In the genomic region with DNA sequence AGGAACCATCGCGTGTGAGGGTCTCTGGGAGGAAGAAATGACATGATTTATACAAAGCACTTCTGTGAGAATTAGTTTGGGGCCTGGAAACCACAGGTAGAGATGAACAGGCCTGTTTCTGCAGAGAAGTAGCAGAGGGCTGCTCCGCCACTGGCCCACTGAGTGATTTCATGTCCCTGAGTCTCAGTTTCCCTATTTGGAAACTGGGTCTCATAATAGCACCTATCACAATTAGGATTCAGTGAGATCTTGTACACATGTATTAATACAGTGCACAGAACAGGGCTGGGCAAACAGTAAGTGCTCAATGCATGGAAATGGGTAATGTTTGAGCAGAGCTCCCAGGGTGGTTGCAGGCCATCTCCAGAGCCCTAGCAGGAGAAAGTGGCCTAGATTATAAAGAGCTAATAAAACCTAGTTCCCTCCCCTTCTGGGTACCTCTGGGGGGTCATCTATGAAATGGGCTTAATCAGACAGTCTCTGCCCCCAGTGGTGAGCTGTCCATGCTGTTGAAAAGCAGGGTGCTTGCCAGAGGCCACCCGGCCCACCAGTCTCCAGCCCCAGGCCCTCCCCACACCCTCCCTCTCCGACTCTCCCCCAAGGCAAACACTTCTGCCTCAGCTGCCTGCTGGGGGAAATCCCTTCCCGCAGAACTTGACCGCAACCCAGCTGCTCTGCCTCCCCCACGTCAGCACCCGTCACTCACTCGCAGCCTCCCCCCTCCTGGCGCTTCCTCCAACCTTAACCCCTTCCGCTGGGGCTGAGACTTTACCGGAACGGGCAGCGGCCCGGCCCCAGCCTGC, we compare ENCODE assay signal across 8 cellular contexts. TPM values are rescaled to one million over a fixed set of nuclear protein-coding genes. Genes with fewer than 3 reads are reported as not detected.
DNase-seq lines count a peak whose midpoint lies in the region; ATAC-seq lines count a peak whose summit lies in the region.

No MANE protein-coding gene starts in this region.

- peak overlapping the region; percentile 91 for H3K4me3 Mint-ChIP-seq in activated CD4-positive, alpha-beta T cell treated with anti-CD3 and anti-CD28 coated beads, Interleukin-2, amount 10 ng/mL, durations not matched to agents 7 days and 5 days

- DNase-seq in NCI-H2171 treated with DMSO at 0.1 percent for 48 hours (lab: John Stamatoyannopoulos, UW): peak; percentile 54
- DNase-seq in NCI-H2171 (lab: John Stamatoyannopoulos, UW): no peak
- DNase-seq in NCI-H510A treated with DMSO at 0.1 percent for 48 hours (lab: John Stamatoyannopoulos, UW): peak; percentile 93
- peak; percentile 96 for DNase-seq in activated CD4-positive, alpha-beta T cell treated with anti-CD3 and anti-CD28 coated beads, Interleukin-2, amount 10 ng/mL, durations not matched to agents 7 days and 5 days
- DNase-seq in lung microvascular endothelial cell (ENCODE audit: low read depth in 2 of 2): peak; percentile 57 to 98
- peak; percentile 90 to 94 (median 93) for DNase-seq in stimulated activated CD4-positive, alpha-beta T cell treated with anti-CD3 and anti-CD28 coated beads, TNF-alpha, amount 100 ng/mL, for 48 hours (ENCODE audit: low read depth in 3 of 3)

- H3K9me3 Mint-ChIP-seq in activated CD4-positive, alpha-beta T cell treated with anti-CD3 and anti-CD28 coated beads, Interleukin-2, amount 10 ng/mL, durations not matched to agents 7 days and 5 days: no peaks in the 10 kb centered on the region

- CTCF ChIA-PET in activated CD4-positive, alpha-beta T cell treated with anti-CD3 and anti-CD28 coated beads, Interleukin-2, amount 10 ng/mL, durations not matched to agents 7 days and 5 days (lab: Charles Lee): interaction anchor here (0.6 to 4.0 kb wide), 7 partner anchors 11 to 91 kb away, joined by 3 to 20 read pairs (median 3); no protein-coding TSS in a partner anchor

- H3K27me3 Mint-ChIP-seq in activated CD4-positive, alpha-beta T cell treated with anti-CD3 and anti-CD28 coated beads, Interleukin-2, amount 10 ng/mL, durations not matched to agents 7 days and 5 days: no peaks in the 10 kb centered on the region

- POLR2A ChIA-PET in activated CD4-positive, alpha-beta T cell treated with anti-CD3 and anti-CD28 coated beads, Interleukin-2, amount 10 ng/mL, durations not matched to agents 7 days and 5 days (lab: Charles Lee): interaction anchor here (0.9 to 1.0 kb wide), 2 partner anchors 18 to 29 kb away, joined by 3 read pairs; no protein-coding TSS in a partner anchor

- H3K27ac Mint-ChIP-seq in activated CD4-positive, alpha-beta T cell treated with anti-CD3 and anti-CD28 coated beads, Interleukin-2, amount 10 ng/mL, durations not matched to agents 7 days and 5 days: peak overlapping the region; percentile 91

- peak overlapping the region; percentile 69 to 73 for H3K4me3 ChIP-seq in duodenal mucosa (ENCODE audit: low read depth in 1 of 2, low read length in 2 of 2)

- H3K4me1 ChIP-seq in duodenal mucosa (ENCODE audit: control insufficient read depth in 1 of 2, insufficient read depth in 2 of 2, low read length in 2 of 2): peaks cover 48 to 76% of the 10 kb centered on the region in 2 donors

- H3K36me3 Mint-ChIP-seq in activated CD4-positive, alpha-beta T cell treated with anti-CD3 and anti-CD28 coated beads, Interleukin-2, amount 10 ng/mL, durations not matched to agents 7 days and 5 days (ENCODE audit: low read depth): peaks cover 63% of the 10 kb centered on the region

- no peaks in the 10 kb centered on the region for H3K9me3 ChIP-seq in duodenal mucosa (ENCODE audit: control insufficient read depth in 1 of 2, low read length in 2 of 2)

- H3K4me1 Mint-ChIP-seq in activated CD4-positive, alpha-beta T cell treated with anti-CD3 and anti-CD28 coated beads, Interleukin-2, amount 10 ng/mL, durations not matched to agents 7 days and 5 days: peaks cover 75% of the 10 kb centered on the region

- no peaks in the 10 kb centered on the region for H3K27me3 ChIP-seq in duodenal mucosa (ENCODE audit: control insufficient read depth in 1 of 2, insufficient read depth in 2 of 2, low read length in 2 of 2)

- peak; percentile 62 for ATAC-seq in HG02943 (IDR thresholded peaks at IDR 0.05; ENCODE audit: low read depth, unreplicated experiment)

- H3K27ac ChIP-seq in duodenal mucosa (ENCODE audit: low read depth, low read length): peak overlapping the region; percentile 97

- peak overlapping the region; percentile 40 to 78 for H3K9ac ChIP-seq in duodenal mucosa (ENCODE audit: low read depth in 1 of 2, low read length in 2 of 2)

- peaks cover 15 to 43% of the 10 kb centered on the region in 2 donors for H3K36me3 ChIP-seq in duodenal mucosa (ENCODE audit: control insufficient read depth in 1 of 2, insufficient read depth in 2 of 2, low read length in 2 of 2)

RNA-seq across cellular contexts. Expression of a gene that starts 4.5 kb away (rescaled TPM):
- total RNA-seq in activated CD4-positive, alpha-beta T cell treated with anti-CD3 and anti-CD28 coated beads, Interleukin-2, amount 10 ng/mL, durations not matched to agents 7 days and 5 days: 10 to 100 TPM; 38.7 to 40.2 TPM
- 0.99 and 2.0 TPM in 2 replicates for total RNA-seq in lung microvascular endothelial cell

RNA-seq across cellular contexts. Expression of a gene that starts 24.7 kb away (rescaled TPM):
- total RNA-seq in activated CD4-positive, alpha-beta T cell treated with anti-CD3 and anti-CD28 coated beads, Interleukin-2, amount 10 ng/mL, durations not matched to agents 7 days and 5 days: not detected
- total RNA-seq in lung microvascular endothelial cell: not detected in 2 replicates

RNA-seq across cellular contexts. Expression of a gene that starts 54.1 kb away (rescaled TPM):
- not detected for total RNA-seq in activated CD4-positive, alpha-beta T cell treated with anti-CD3 and anti-CD28 coated beads, Interleukin-2, amount 10 ng/mL, durations not matched to agents 7 days and 5 days
- under 0.01 TPM in 1 of 2 replicates, not detected in the other for total RNA-seq in lung microvascular endothelial cell

RNA-seq across cellular contexts. Expression of a gene that starts 55.9 kb away (rescaled TPM):
- total RNA-seq in activated CD4-positive, alpha-beta T cell treated with anti-CD3 and anti-CD28 coated beads, Interleukin-2, amount 10 ng/mL, durations not matched to agents 7 days and 5 days: not detected
- 11.8 and 34.3 TPM in 2 replicates for total RNA-seq in lung microvascular endothelial cell

Comparison
In these comparisons a context has a peak if more than half of its experiments do, and no peak if none do; other contexts are left out.
1. RNA of a gene that starts 4.5 kb away (total RNA-seq): 38.7 to 40.2 TPM in activated CD4-positive, alpha-beta T cell treated with anti-CD3 and anti-CD28 coated beads, Interleukin-2, amount 10 ng/mL, durations not matched to agents 7 days and 5 days; 0.99 to 2.0 TPM in lung microvascular endothelial cell; every median in the first group is over 10 times any median in the second.